ENCODE assay signal across 8 cellular contexts in the genomic region with DNA sequence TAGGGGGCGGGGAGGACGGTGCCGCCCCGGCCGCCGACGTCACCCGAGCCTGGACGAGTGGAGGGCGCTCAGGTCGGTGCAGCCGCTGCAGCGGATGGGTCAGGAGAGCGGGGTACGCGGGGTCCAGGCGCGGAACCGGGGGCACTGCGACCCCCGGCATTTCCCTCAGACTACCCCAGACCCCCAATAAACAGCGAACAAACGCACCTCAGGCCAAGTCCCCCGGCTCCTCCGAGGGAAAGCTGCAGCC.
DNase-seq lines count a peak whose midpoint lies in the region; ATAC-seq and TF ChIP-seq lines count a peak whose summit lies in the region.

No MANE protein-coding gene starts in this region.

- H3K9me3 Mint-ChIP-seq in GM23338 (no peaks in the 10 kb centered on the region), activated B cell treated with CpG ODN at 0.5 μM for 24 hours (no peaks in the 10 kb centered on the region)

- H3K9me2 ChIP-seq in GM23338 (ENCODE audit: insufficient read depth), result no peaks in the 10 kb centered on the region

- H3K9me3 ChIP-seq in BLaER1, result no peaks in the 10 kb centered on the region

- no peak overlapping the region for H3K27ac Mint-ChIP-seq in GM23338
- H3K27ac Mint-ChIP-seq in activated B cell treated with CpG ODN at 0.5 μM for 24 hours, result peak overlapping the region; percentile 88

- CTCF ChIA-PET in activated B cell treated with CpG ODN at 0.5 μM for 24 hours (lab: Charles Lee), result interaction anchor here (2.0 to 3.4 kb wide), 6 partner anchors 11 to 97 kb away, joined by 4 to 18 read pairs (median 12); no protein-coding TSS in a partner anchor

- intact Hi-C loops in activated B cell treated with CpG ODN at 0.5 μM for 24 hours (cut with micrococcal nuclease) (loop anchor here (2.0 kb wide), 3 partner anchors 39 to 79 kb away; a partner anchor contains a TSS), cardiac septum (cut with DNase I) (no loop called here)

- H3K27me3 Mint-ChIP-seq in GM23338 (ENCODE audit: insufficient read depth, low read depth, poor library complexity), result peaks cover 22% of the 10 kb centered on the region
- no peaks in the 10 kb centered on the region for H3K27me3 Mint-ChIP-seq in activated B cell treated with CpG ODN at 0.5 μM for 24 hours

- no peak for TF ChIP-seq CTCF in GM23338 (conservative IDR thresholded peaks at IDR 0.05; ENCODE audit: low read depth in 2 of 2)
- no peak for TF ChIP-seq CTCF in activated B cell treated with CpG ODN at 0.5 μM for 24 hours (IDR thresholded peaks at IDR 0.05)
- TF ChIP-seq CTCF in retinal pigment epithelial cell (conservative IDR thresholded peaks at IDR 0.05; ENCODE audit: low read depth, low read length), result no peak

- H2AFZ ChIP-seq in GM23338, result peak overlapping the region; percentile 92; the same call in 1 of the 2 replicates

- peak overlapping the region; percentile 69 for H3K4me3 ChIP-seq in BLaER1
- H3K4me3 ChIP-seq in GM23338, result peak overlapping the region; percentile 75
- H3K4me3 ChIP-seq in retinal pigment epithelial cell (ENCODE audit: low read length), result peak overlapping the region; percentile 69

- peaks cover 15% of the 10 kb centered on the region for H3K4me1 Mint-ChIP-seq in GM23338
- peaks cover 85% of the 10 kb centered on the region for H3K4me1 Mint-ChIP-seq in activated B cell treated with CpG ODN at 0.5 μM for 24 hours

- H3K36me3 ChIP-seq in BLaER1, result peaks cover 42% of the 10 kb centered on the region
- no peaks in the 10 kb centered on the region for H3K36me3 ChIP-seq in GM23338 (ENCODE audit: insufficient read depth)

- no peaks in the 10 kb centered on the region for H3F3A ChIP-seq in GM23338 (replicated peaks; ENCODE audit: low read depth)

- H3K79me2 ChIP-seq in GM23338 (replicated peaks; ENCODE audit: insufficient read depth), result no peaks in the 10 kb centered on the region

- peak overlapping the region; percentile 30 for H3K9ac ChIP-seq in BLaER1

- peaks cover 100% of the 10 kb centered on the region for H4K20me1 ChIP-seq in BLaER1
- no peaks in the 10 kb centered on the region for H4K20me1 ChIP-seq in GM23338 (replicated peaks; ENCODE audit: insufficient read depth)

- H3K36me3 Mint-ChIP-seq in GM23338 (ENCODE audit: low read depth), result no peaks in the 10 kb centered on the region
- H3K36me3 Mint-ChIP-seq in activated B cell treated with CpG ODN at 0.5 μM for 24 hours (ENCODE audit: low read depth), result peaks cover 63% of the 10 kb centered on the region

- H3K27me3 ChIP-seq in BLaER1 (peaks cover 26% of the 10 kb centered on the region), GM23338 (ENCODE audit: insufficient read depth) (peaks cover 17% of the 10 kb centered on the region)

- ATAC-seq in GM23338 (peak; percentile 43), activated B cell treated with CpG ODN at 0.5 μM for 24 hours (ENCODE audit: low read depth) (peak; percentile 8), GM21786 (IDR thresholded peaks at IDR 0.05; ENCODE audit: unreplicated experiment) (no peak)

- H3K4me1 ChIP-seq in BLaER1 (peaks cover 91% of the 10 kb centered on the region), GM23338 (ENCODE audit: insufficient read depth) (peaks cover 9% of the 10 kb centered on the region)

- H3K4me3 Mint-ChIP-seq in GM23338 (peak overlapping the region; percentile 79), activated B cell treated with CpG ODN at 0.5 μM for 24 hours (peak overlapping the region; percentile 89)

- POLR2A ChIA-PET in activated B cell treated with CpG ODN at 0.5 μM for 24 hours (lab: Charles Lee), result interaction anchor here (0.9 to 5.5 kb wide), 8 partner anchors 13 to 458 kb away, joined by 3 to 65 read pairs (median 4); no protein-coding TSS in a partner anchor

- DNase-seq in GM23338 (ENCODE audit: low spot score), result peak; percentile 50
- no peak for DNase-seq in activated B cell treated with CpG ODN at 0.5 μM for 24 hours
- DNase-seq in cardiac septum (ENCODE audit: low spot score), result peak; percentile 85
- no peak for DNase-seq in retinal pigment epithelial cell (ENCODE audit: low read depth)
- DNase-seq in AG08396 (ENCODE audit: low spot score), result no peak
- no peak for DNase-seq in T1000 (lab: John Stamatoyannopoulos, UW)

- H3K4me2 ChIP-seq in BLaER1 (peak overlapping the region; percentile 98), GM23338 (peak overlapping the region; percentile 92)

- H3K27ac ChIP-seq in BLaER1 (peak overlapping the region; percentile 45; the same call in 1 of the 2 replicates), GM23338 (ENCODE audit: low read depth) (no peak overlapping the region)

TF ChIP-seq in GM23338, 12 proteins besides CTCF, POLR2A, EP300 and RAD21:
- TF ChIP-seq POLR2AphosphoS5 (IDR thresholded peaks at IDR 0.05; ENCODE audit: low read depth) (no peak), CREB1 (CRISPR knock-in tag; IDR thresholded peaks at IDR 0.05; ENCODE audit: low read depth) (0 out of 2 replicates have a peak, but pooled peaks have one; percentile 7)

Comparison
In these comparisons a context has a peak if more than half of its experiments do, and no peak if none do; other contexts are left out.
1. DNase-seq: peak in GM23338 (single experiment) and cardiac septum (single experiment); none in activated B cell treated with CpG ODN at 0.5 μM for 24 hours (single experiment), retinal pigment epithelial cell (single experiment), AG08396 (single experiment) and T1000 (single experiment).
2. Peak in every context shown above with its lines, with median percentiles within 50 percentile points of each other: H3K4me3 ChIP-seq.